ENCODE assay signal across 2 cellular contexts in the genomic region with DNA sequence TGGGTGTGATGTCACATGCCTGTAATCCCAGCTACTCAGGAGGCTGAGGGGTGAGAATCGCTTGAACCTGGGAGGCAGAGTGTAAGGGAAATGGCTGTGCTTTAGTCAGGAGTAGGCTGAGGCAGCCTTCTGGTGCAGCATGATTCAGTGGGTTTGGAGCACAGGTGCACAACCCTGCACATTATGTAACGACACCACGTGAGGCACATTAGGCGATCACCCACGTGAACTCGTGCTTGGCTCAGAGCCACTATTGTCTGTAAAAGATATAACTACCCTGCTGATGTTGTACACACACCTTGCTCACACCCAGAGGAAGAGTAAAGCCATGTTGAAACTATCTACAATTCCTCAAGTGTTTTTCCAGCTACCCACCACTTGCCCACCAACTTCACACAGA.
A peak's percentile ranks its signal among the peaks of the same experiment; 100 is the strongest.
TF ChIP-seq lines count a peak whose summit lies in the region.

No MANE protein-coding gene starts in this region.

TF ChIP-seq in Ishikawa, 13 proteins besides CTCF, POLR2A, EP300 and RAD21:
- TF ChIP-seq YY1 (IDR thresholded peaks at IDR 0.05; ENCODE audit: low read depth): no peak
- TF ChIP-seq, protein P1, sequence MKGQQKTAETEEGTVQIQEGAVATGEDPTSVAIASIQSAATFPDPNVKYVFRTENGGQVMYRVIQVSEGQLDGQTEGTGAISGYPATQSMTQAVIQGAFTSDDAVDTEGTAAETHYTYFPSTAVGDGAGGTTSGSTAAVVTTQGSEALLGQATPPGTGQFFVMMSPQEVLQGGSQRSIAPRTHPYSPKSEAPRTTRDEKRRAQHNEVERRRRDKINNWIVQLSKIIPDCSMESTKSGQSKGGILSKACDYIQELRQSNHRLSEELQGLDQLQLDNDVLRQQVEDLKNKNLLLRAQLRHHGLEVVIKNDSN (IDR thresholded peaks at IDR 0.05): peak; percentile 55

TF ChIP-seq in K562, 482 proteins besides CTCF, POLR2A, EP300 and RAD21:
- TF ChIP-seq, protein P2, sequence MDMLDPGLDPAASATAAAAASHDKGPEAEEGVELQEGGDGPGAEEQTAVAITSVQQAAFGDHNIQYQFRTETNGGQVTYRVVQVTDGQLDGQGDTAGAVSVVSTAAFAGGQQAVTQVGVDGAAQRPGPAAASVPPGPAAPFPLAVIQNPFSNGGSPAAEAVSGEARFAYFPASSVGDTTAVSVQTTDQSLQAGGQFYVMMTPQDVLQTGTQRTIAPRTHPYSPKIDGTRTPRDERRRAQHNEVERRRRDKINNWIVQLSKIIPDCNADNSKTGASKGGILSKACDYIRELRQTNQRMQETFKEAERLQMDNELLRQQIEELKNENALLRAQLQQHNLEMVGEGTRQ (CRISPR knock-in tag; IDR thresholded peaks at IDR 0.05): 0 out of 2 replicates have a peak, but pooled peaks have one; percentile 12
- TF ChIP-seq L3MBTL2 (IDR thresholded peaks at IDR 0.05): no peak
